19 cellular contexts compared by ENCODE assay signal in the genomic region with DNA sequence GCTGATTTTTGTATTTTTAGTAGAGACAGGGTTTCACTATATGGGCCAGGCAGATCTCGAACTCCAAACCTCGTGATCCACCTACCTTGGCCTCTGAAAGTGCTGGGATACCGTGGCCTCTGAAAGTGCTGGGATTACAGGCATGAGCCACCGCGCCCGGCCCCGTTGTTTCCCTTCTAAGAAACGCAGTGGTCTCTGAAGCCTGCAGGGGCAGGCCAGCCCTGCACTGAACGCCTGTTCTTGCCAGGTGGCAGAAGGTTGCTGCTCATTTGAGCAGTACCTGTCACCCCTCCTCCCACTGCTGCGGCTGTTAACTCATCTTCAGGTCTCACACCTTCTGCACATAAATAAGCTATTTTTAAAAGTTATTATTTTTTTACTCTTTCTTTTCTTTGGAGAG. TPM values are rescaled to one million over a fixed set of nuclear protein-coding genes. Genes with fewer than 3 reads are reported as not detected.
DNase-seq lines count a peak whose midpoint lies in the region; ATAC-seq and TF ChIP-seq lines count a peak whose summit lies in the region.
"Had no signal": no experiment of that assay in that cellular context is flagged by ENCODE, and none has a peak within 500 bp of the region (broad histone marks: within the 10 kb centered on the region; RNA-seq: fewer than 3 reads in every experiment).

No MANE protein-coding gene starts in this region.

- CTCF ChIA-PET in Panc1 (lab: Charles Lee) = no interaction called here

- BruUV-seq in Panc1 (replicated peaks; lab: Mats Ljungman, UMichigan) = no TSS peak

- H3K27ac ChIP-seq in Panc1 (ENCODE audit: low read length) (peak overlapping the region; percentile 78), epithelial cell of prostate (peak overlapping the region; percentile 18)
- H3K27ac ChIP-seq: 22Rv1, BLaER1, SJSA1 had no signal

- peaks cover 8% of the 10 kb centered on the region for H3K27me3 Mint-ChIP-seq in type B pancreatic cell
- H3K27me3 Mint-ChIP-seq in progenitor cell of endocrine pancreas = peaks cover 39% of the 10 kb centered on the region

- no peaks in the 10 kb centered on the region for H3K9me3 ChIP-seq in Panc1 (ENCODE audit: control insufficient read depth, insufficient read depth, low read depth, low read length)
- H3K9me3 ChIP-seq: BLaER1, heart left ventricle, MG63, psoas muscle, SJSA1 had no signal

- H3K36me3 Mint-ChIP-seq in type B pancreatic cell = peaks cover 36% of the 10 kb centered on the region
- no peaks in the 10 kb centered on the region for H3K36me3 Mint-ChIP-seq in progenitor cell of endocrine pancreas (ENCODE audit: insufficient read depth)
- H3K36me3 Mint-ChIP-seq: memory B cell; natural killer cell treated with Interleukin-12 subunit alpha and Interleukin-12 subunit beta and Interleukin-15 and Interleukin-18, amount 100 ng/mL, for 72 hours had no signal

- H3K4me3 Mint-ChIP-seq in type B pancreatic cell (no peak overlapping the region), progenitor cell of endocrine pancreas (ENCODE audit: low read depth) (no peak overlapping the region)
- H3K4me3 Mint-ChIP-seq: memory B cell; natural killer cell treated with Interleukin-12 subunit alpha and Interleukin-12 subunit beta and Interleukin-15 and Interleukin-18, amount 100 ng/mL, for 72 hours; T-helper 2 cell treated with Interferon-gamma antibody and Interleukin-4, amounts not matched to agents 5 μg/mL and 100 μg/mL, for 36 hours had no signal

- peak overlapping the region; percentile 81 for H3K27ac Mint-ChIP-seq in type B pancreatic cell
- no peak overlapping the region for H3K27ac Mint-ChIP-seq in progenitor cell of endocrine pancreas
- H3K27ac Mint-ChIP-seq: memory B cell; T-helper 2 cell treated with Interferon-gamma antibody and Interleukin-4, amounts not matched to agents 5 μg/mL and 100 μg/mL, for 36 hours had no signal

- in situ Hi-C loops in Panc1 (cut with HindIII; ENCODE audit: low pct_unique_long_range_greater_than_20kb, low sequenced_read_pairs) = no loop called here

- POLR2A ChIA-PET in Panc1 (lab: Charles Lee) = no interaction called here

- intact Hi-C loops in Panc1 (cut with micrococcal nuclease; ENCODE audit: unreplicated experiment) = loop anchor here (5.0 kb wide), 1 partner anchor 67 kb away; no protein-coding TSS in a partner anchor

- DNase-seq in DMS 273 (lab: John Stamatoyannopoulos, UW; ENCODE audit: unreplicated experiment) (peak; percentile 6), DMS 273 treated with DMSO at 0.1 percent for 48 hours (lab: John Stamatoyannopoulos, UW) (no peak), Panc1 (ENCODE audit: low read depth, low spot score) (no peak), epithelial cell of prostate (ENCODE audit: low read depth, low spot score) (no peak), type B pancreatic cell (ENCODE audit: extremely low spot score, unreplicated experiment) (no peak), progenitor cell of endocrine pancreas (ENCODE audit: low spot score, unreplicated experiment) (no peak), NCI-H524 treated with DMSO at 0.1 percent for 48 hours (lab: John Stamatoyannopoulos, UW) (no peak)
- DNase-seq: NCI-H187 treated with DMSO at 0.1 percent for 48 hours had no signal

- peaks cover 93% of the 10 kb centered on the region for H3K4me1 ChIP-seq in Panc1 (ENCODE audit: control insufficient read depth, insufficient read depth, low read length)
- H3K4me1 ChIP-seq: psoas muscle had no signal

- peak; percentile 46 for ATAC-seq in Panc1
- ATAC-seq in GM21367 (IDR thresholded peaks at IDR 0.05; ENCODE audit: unreplicated experiment) = no peak

- H3K4me1 Mint-ChIP-seq in type B pancreatic cell (ENCODE audit: unreplicated experiment) (peaks cover 21% of the 10 kb centered on the region), progenitor cell of endocrine pancreas (ENCODE audit: low read depth) (no peaks in the 10 kb centered on the region)

- H3K36me3 ChIP-seq in Panc1 (ENCODE audit: control insufficient read depth, insufficient read depth, low read length) = peaks cover 13% of the 10 kb centered on the region
- H3K36me3 ChIP-seq: BLaER1, heart left ventricle, SJSA1 had no signal

- no peaks in the 10 kb centered on the region for H3K27me3 ChIP-seq in Panc1 (ENCODE audit: control insufficient read depth, insufficient read depth, low read length)
- H3K27me3 ChIP-seq: BLaER1, heart left ventricle, MG63, SJSA1 had no signal

- H3K9me3 Mint-ChIP-seq in type B pancreatic cell (no peaks in the 10 kb centered on the region), progenitor cell of endocrine pancreas (ENCODE audit: low read depth) (no peaks in the 10 kb centered on the region)
- H3K9me3 Mint-ChIP-seq: memory B cell; natural killer cell treated with Interleukin-12 subunit alpha and Interleukin-12 subunit beta and Interleukin-15 and Interleukin-18, amount 100 ng/mL, for 72 hours; T-helper 2 cell treated with Interferon-gamma antibody and Interleukin-4, amounts not matched to agents 5 μg/mL and 100 μg/mL, for 36 hours had no signal

- H3K4me3 ChIP-seq in Panc1 (ENCODE audit: low read depth in 2 of 2, low read length in 2 of 2) = no peak overlapping the region
- H3K4me3 ChIP-seq: BLaER1, MG63, SJSA1 had no signal

- TF ChIP-seq CTCF in Panc1 (IDR thresholded peaks at IDR 0.05) (no peak), type B pancreatic cell (conservative IDR thresholded peaks at IDR 0.05) (no peak), progenitor cell of endocrine pancreas (IDR thresholded peaks at IDR 0.05; ENCODE audit: unreplicated experiment) (no peak)

RNA-seq across cellular contexts. Expression of gene GPRC5A, which starts 24.3 kb away (rescaled TPM):
- total RNA-seq in Panc1 (2021; ENCODE audit: unreplicated experiment) (648 TPM), type B pancreatic cell (ENCODE audit: low replicate concordance) (152 and 1,119 TPM in 2 replicates), progenitor cell of endocrine pancreas (4.0 and 7.1 TPM in 2 replicates)
- polyA plus RNA-seq in Panc1 (2012; ENCODE audit: insufficient read length) = 548 TPM
- total RNA-seq: natural killer cell treated with Interleukin-12 subunit alpha and Interleukin-12 subunit beta and Interleukin-15 and Interleukin-18, amount 100 ng/mL, for 72 hours had no signal

RNA-seq across cellular contexts. Expression of gene GPRC5D, which starts 36.3 kb away (rescaled TPM):
- not detected for total RNA-seq in Panc1 (2021; ENCODE audit: unreplicated experiment)
- 0.50 TPM for polyA plus RNA-seq in Panc1 (2012; ENCODE audit: insufficient read length)
- total RNA-seq in type B pancreatic cell (ENCODE audit: low replicate concordance) = 5.5 TPM in 1 of 2 replicates, not detected in the other
- total RNA-seq in progenitor cell of endocrine pancreas = not detected in 2 replicates
- total RNA-seq: heart left ventricle; natural killer cell treated with Interleukin-12 subunit alpha and Interleukin-12 subunit beta and Interleukin-15 and Interleukin-18, amount 100 ng/mL, for 72 hours; OCI-LY7; psoas muscle; SJSA1 had no signal
- polyA plus RNA-seq: psoas muscle had no signal

Comparison
In these comparisons a context has a peak if more than half of its experiments do, and no peak if none do; other contexts are left out.
1. RNA of gene GPRC5A, which starts 24.3 kb away (total RNA-seq): 648 TPM in Panc1 (single experiment) and 152 to 1,119 TPM in type B pancreatic cell; 4.0 to 7.1 TPM in progenitor cell of endocrine pancreas; every median in the first group is over 10 times any median in the second.